28 cellular contexts compared by ENCODE assay signal in genomic region chr4:55530167-55530566, GRCh38.
"Had no signal": no experiment of that assay in that cellular context is flagged by ENCODE, and none has a peak within 500 bp of the region (broad histone marks: within the 10 kb centered on the region; RNA-seq: fewer than 3 reads in every experiment).

No MANE protein-coding gene starts in this region.

- H3K9me3 Mint-ChIP-seq: dendritic cell treated with granulocyte-macrophage colony-stimulating factor and Interleukin-4, amounts not matched to agents 40 ng/mL and 50 ng/mL, for 4 days had no signal

- H3K4me3 Mint-ChIP-seq: dendritic cell treated with granulocyte-macrophage colony-stimulating factor and Interleukin-4, amounts not matched to agents 40 ng/mL and 50 ng/mL, for 4 days; effector memory CD8-positive, alpha-beta T cell; endodermal cell had no signal

- ATAC-seq: effector memory CD8-positive, alpha-beta T cell; esophagus mucosa; foreskin keratinocyte; gastrocnemius medialis; gastroesophageal sphincter; heart left ventricle; heart right ventricle had no signal

- H3K27ac Mint-ChIP-seq: dendritic cell treated with granulocyte-macrophage colony-stimulating factor and Interleukin-4, amounts not matched to agents 40 ng/mL and 50 ng/mL, for 4 days; effector memory CD8-positive, alpha-beta T cell; endodermal cell had no signal

- H3K27ac ChIP-seq: colonic mucosa, coronary artery, dorsolateral prefrontal cortex, epithelial cell of prostate, esophagus muscularis mucosa, esophagus squamous epithelium, foreskin keratinocyte, gastrocnemius medialis, gastroesophageal sphincter, heart left ventricle, heart right ventricle had no signal

- FAIRE-seq: colon, endometrium, endothelial cell of umbilical vein, frontal cortex had no signal

- H3K4me3 ChIP-seq: colonic mucosa, coronary artery, dorsolateral prefrontal cortex, esophagus muscularis mucosa, esophagus squamous epithelium, gastrocnemius medialis, gastroesophageal sphincter, heart left ventricle, heart right ventricle had no signal

- H3K27me3 ChIP-seq: colonic mucosa, dorsolateral prefrontal cortex, esophagus muscularis mucosa, esophagus squamous epithelium, foreskin keratinocyte, gastrocnemius medialis, gastroesophageal sphincter, heart left ventricle, heart right ventricle had no signal

- H3K9me3 ChIP-seq: colonic mucosa, gastrocnemius medialis had no signal

- H3K27me3 Mint-ChIP-seq: dendritic cell treated with granulocyte-macrophage colony-stimulating factor and Interleukin-4, amounts not matched to agents 40 ng/mL and 50 ng/mL, for 4 days; effector memory CD8-positive, alpha-beta T cell had no signal

- DNase-seq: colonic mucosa; cortex of kidney; dorsolateral prefrontal cortex; effector CD4-positive, alpha-beta T cell; effector CD8-positive, alpha-beta T cell; effector memory CD4-positive, alpha-beta T cell; effector memory CD8-positive, alpha-beta T cell; endodermal cell; erythroblast; esophagus squamous epithelium; foreskin fibroblast; foreskin keratinocyte; foreskin melanocyte; gastrocnemius medialis; glutamatergic neuron; head of caudate nucleus; heart left ventricle; heart right ventricle had no signal

- H3K4me1 ChIP-seq: colonic mucosa, esophagus muscularis mucosa, esophagus squamous epithelium, foreskin keratinocyte, gastrocnemius medialis, gastroesophageal sphincter, heart right ventricle had no signal

- H3K36me3 ChIP-seq: colonic mucosa, esophagus muscularis mucosa, gastrocnemius medialis, gastroesophageal sphincter had no signal
